In the genomic region with DNA sequence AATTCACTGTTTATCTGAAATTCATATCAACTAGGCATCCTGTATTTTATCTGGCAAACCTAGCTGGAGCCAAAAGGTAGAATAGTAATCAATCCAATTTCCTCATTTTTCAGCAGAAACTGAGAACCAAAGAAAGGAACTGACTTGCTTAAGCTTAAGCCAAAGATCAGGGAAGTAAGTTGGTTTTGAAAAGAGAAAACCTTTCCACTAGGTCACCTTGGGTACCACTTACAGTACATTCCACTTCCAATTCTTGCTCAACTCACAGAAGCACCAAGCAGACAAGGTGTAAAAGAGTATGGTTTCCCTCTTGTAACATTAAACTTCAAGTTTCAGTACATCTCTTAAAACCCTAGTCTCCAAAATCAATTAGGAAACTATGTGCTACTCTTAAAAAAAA, we compare ENCODE assay signal across 8 cellular contexts.
DNase-seq lines count a peak whose midpoint lies in the region; ATAC-seq, FAIRE-seq and TF ChIP-seq lines count a peak whose summit lies in the region.

No MANE protein-coding gene starts in this region.

- no peaks in the 10 kb centered on the region for H3K9me3 ChIP-seq in HepG2 (ENCODE audit: low read length)
- H3K9me3 ChIP-seq in right lobe of liver = no peaks in the 10 kb centered on the region
- H3K9me3 ChIP-seq in kidney (ENCODE audit: control insufficient read depth in 1 of 2, low read length in 2 of 2) = no peaks in the 10 kb centered on the region

- peaks cover 30% of the 10 kb centered on the region for H3K79me2 ChIP-seq in HepG2 (ENCODE audit: insufficient read depth, low read length)

- no TSS peak for BruUV-seq in HepG2 (replicated peaks; lab: Mats Ljungman, UMichigan)

- intact Hi-C loops in HepG2 (cut with micrococcal nuclease; ENCODE audit: unreplicated experiment) = no loop called here
- intact Hi-C loops in right lobe of liver (cut with DNase I) = loop anchor here in 1 of 2 donors (10.0 kb wide), 1 partner anchor 128 kb away; no protein-coding TSS in a partner anchor
- intact Hi-C loops in activated CD4-positive, alpha-beta memory T cell treated with anti-CD3 and anti-CD28 coated beads for 36 hours (cut with micrococcal nuclease) = loop anchor here (10.0 kb wide), 1 partner anchor 588 kb away; a partner anchor contains a TSS
- intact Hi-C loops in kidney (cut with DNase I) = no loop called here

- in situ Hi-C loops in HepG2 (cut with HindIII; ENCODE audit: extremely low pct_ligation_motif_present, low pct_unique_long_range_greater_than_20kb) = no loop called here

- DNase-seq in HepG2 (ENCODE audit: low spot score) (no peak), right lobe of liver (no peak), kidney (no peak), GM19238 (ENCODE audit: insufficient read length, low spot score) (no peak), iPS-NIHi11 (ENCODE audit: low spot score) (no peak), GM03348 (ENCODE audit: low spot score) (no peak)
- DNase-seq in activated CD4-positive, alpha-beta memory T cell treated with anti-CD3 and anti-CD28 coated beads for 36 hours = no peak

- peak overlapping the region; percentile 94 for H3K4me2 ChIP-seq in HepG2 (ENCODE audit: low read depth, low read length)

- H3K27ac ChIP-seq in HepG2 (ENCODE audit: extremely low read length, insufficient read depth, low read length) (no peak overlapping the region), right lobe of liver (no peak overlapping the region), kidney (ENCODE audit: low read depth in 2 of 2, low read length in 2 of 2) (no peak overlapping the region)

- H3K36me3 ChIP-seq in HepG2 (replicated peaks in 1 of 2; ENCODE audit: control insufficient read depth in 1 of 2, insufficient read depth in 2 of 2, low read length in 2 of 2) = peaks cover 0 to 4% of the 10 kb centered on the region in 2 experiments; a peak in 1 of 5 replicates
- H3K36me3 ChIP-seq in right lobe of liver = no peaks in the 10 kb centered on the region
- H3K36me3 ChIP-seq in kidney (ENCODE audit: control insufficient read depth in 1 of 2, insufficient read depth in 2 of 2, low read length in 2 of 2) = peaks cover 0 to 5% of the 10 kb centered on the region in 2 donors

- peaks cover 13% of the 10 kb centered on the region for H3K36me3 Mint-ChIP-seq in activated CD4-positive, alpha-beta memory T cell treated with anti-CD3 and anti-CD28 coated beads for 36 hours

- TF ChIP-seq CTCF in HepG2 (CRISPR knock-in tag; IDR thresholded peaks at IDR 0.05) = no peak
- no peak for TF ChIP-seq CTCF in right lobe of liver (IDR thresholded peaks at IDR 0.05)
- no peak for TF ChIP-seq CTCF in kidney (IDR thresholded peaks at IDR 0.05; ENCODE audit: borderline replicate concordance, extremely low read depth, insufficient read depth)

- no peak overlapping the region for H2AFZ ChIP-seq in HepG2 (ENCODE audit: low read length)

- H3K27ac Mint-ChIP-seq in activated CD4-positive, alpha-beta memory T cell treated with anti-CD3 and anti-CD28 coated beads for 36 hours = no peak overlapping the region

- ATAC-seq in HepG2 (no peak), right lobe of liver (no peak), HG03135 (IDR thresholded peaks at IDR 0.05; ENCODE audit: unreplicated experiment) (no peak)

- H3K4me1 Mint-ChIP-seq in activated CD4-positive, alpha-beta memory T cell treated with anti-CD3 and anti-CD28 coated beads for 36 hours (ENCODE audit: low read depth) = peaks cover 25% of the 10 kb centered on the region

- POLR2A ChIA-PET in HepG2 (lab: Yijun Ruan, JAX) = no interaction called here
- POLR2A ChIA-PET in activated CD4-positive, alpha-beta memory T cell treated with anti-CD3 and anti-CD28 coated beads for 36 hours (lab: Charles Lee) = no interaction called here

- H4K20me1 ChIP-seq in HepG2 (ENCODE audit: insufficient read depth, low read length) = no peaks in the 10 kb centered on the region

- H3K4me3 Mint-ChIP-seq in activated CD4-positive, alpha-beta memory T cell treated with anti-CD3 and anti-CD28 coated beads for 36 hours = peak overlapping the region; percentile 80

- no peak for TF ChIP-seq POLR2A in HepG2 (IDR thresholded peaks at IDR 0.05; ENCODE audit: insufficient read depth in 1 of 2, low read depth in 2 of 2, low read length in 2 of 2)
- TF ChIP-seq POLR2A in right lobe of liver (IDR thresholded peaks at IDR 0.05) = no peak

- CTCF ChIA-PET in HepG2 (lab: Yijun Ruan, JAX; ENCODE audit: low intra/inter-chr PET ratio, low total read pairs) = no interaction called here
- CTCF ChIA-PET in activated CD4-positive, alpha-beta memory T cell treated with anti-CD3 and anti-CD28 coated beads for 36 hours (lab: Charles Lee) = interaction anchor here (2.2 kb wide), 1 partner anchor 128 kb away, joined by 9 read pairs; no protein-coding TSS in a partner anchor

- H3K4me3 ChIP-seq in HepG2 (replicated peaks in 1 of 3; ENCODE audit: insufficient read depth in 1 of 3, low read depth in 2 of 3, low read length in 3 of 3) (peak overlapping the region; percentile 81 to 92 (median 88); a peak in 5 of 6 replicates), right lobe of liver (no peak overlapping the region), kidney (ENCODE audit: low read length in 2 of 2) (peak overlapping the region; percentile 84 to 87)

- FAIRE-seq in HepG2 (lab: Jason Lieb, UNC) (no peak), kidney (lab: Jason Lieb, UNC) (no peak)

- H3K9me3 Mint-ChIP-seq in activated CD4-positive, alpha-beta memory T cell treated with anti-CD3 and anti-CD28 coated beads for 36 hours = peaks cover 2% of the 10 kb centered on the region

- H3K27me3 ChIP-seq in HepG2 (ENCODE audit: control insufficient read depth in 1 of 2, insufficient read depth in 2 of 2, low read length in 2 of 2) = no peaks in the 10 kb centered on the region; a peak in 1 of 5 replicates
- no peaks in the 10 kb centered on the region for H3K27me3 ChIP-seq in right lobe of liver

- TF ChIP-seq EP300 in HepG2 (IDR thresholded peaks at IDR 0.05; ENCODE audit: low read depth in 2 of 2, low read length in 2 of 2) = no peak
- no peak for TF ChIP-seq EP300 in HepG2 (CRISPR knock-in tag; IDR thresholded peaks at IDR 0.05; ENCODE audit: borderline replicate concordance)

- H3K9ac ChIP-seq in HepG2 (ENCODE audit: insufficient read depth, low read depth, low read length) = peak overlapping the region; percentile 82; the same call in 1 of the 2 replicates
- no peak overlapping the region for H3K9ac ChIP-seq in kidney (ENCODE audit: low read length in 2 of 2)

- no peak for TF ChIP-seq RAD21 in HepG2 (CRISPR knock-in tag; IDR thresholded peaks at IDR 0.05)

- H3K4me1 ChIP-seq in HepG2 (ENCODE audit: insufficient read depth, low read length) (peaks cover 58% of the 10 kb centered on the region), right lobe of liver (peaks cover 0 to 16% (median 7%) of the 10 kb centered on the region in 4 donors), kidney (ENCODE audit: control insufficient read depth in 1 of 2, insufficient read depth in 1 of 2, low read depth in 1 of 2, low read length in 2 of 2) (peaks cover 6 to 9% of the 10 kb centered on the region in 2 donors)

- peaks cover 1% of the 10 kb centered on the region for H3K27me3 Mint-ChIP-seq in activated CD4-positive, alpha-beta memory T cell treated with anti-CD3 and anti-CD28 coated beads for 36 hours

TF ChIP-seq in HepG2, 621 proteins besides CTCF, POLR2A, EP300 and RAD21:
- TF ChIP-seq TEAD2 (CRISPR knock-in tag; IDR thresholded peaks at IDR 0.05) = no peak
- no peak for TF ChIP-seq PHB2 (IDR thresholded peaks at IDR 0.05; ENCODE audit: partially characterized antibody)
- TF ChIP-seq CEBPG (CRISPR knock-in tag; IDR thresholded peaks at IDR 0.05) = 0 out of 2 replicates have a peak, but pooled peaks have one; percentile 13

Comparison
In these comparisons a context has a peak if more than half of its experiments do, and no peak if none do; other contexts are left out.
1. H3K4me3 ChIP-seq: peak in HepG2 (3 of 3) and kidney (2 of 2); none in right lobe of liver (0 of 3).